In genomic region chr4:9916937-9917336, GRCh38 we compare ENCODE assay signal across 19 cellular contexts.
"Had no signal": no experiment of that assay in that cellular context is flagged by ENCODE, and none has a peak within 500 bp of the region (broad histone marks: within the 10 kb centered on the region; RNA-seq: fewer than 3 reads in every experiment).

No MANE protein-coding gene starts in this region.

- H3K4me3 ChIP-seq: dorsolateral prefrontal cortex, hepatocyte, left lung, lower lobe of right lung, pancreas, sigmoid colon, skin epidermis, spleen, thoracic aorta, transverse colon, upper lobe of right lung, uterus had no signal

- ATAC-seq: left lung; lower lobe of right lung; natural killer cell treated with Interleukin-12 subunit alpha and Interleukin-12 subunit beta and Interleukin-15 and Interleukin-18, amount 100 ng/mL, for 72 hours; pancreas; stimulated activated memory B cell treated with anti-CD40 and anti-IgM and Interleukin-4, amounts not matched to agents 10 μg/mL and 1 μg/mL and 100 μg/mL, for 72 hours; upper lobe of right lung had no signal

- H3K4me1 ChIP-seq: left lung, lower lobe of right lung, pancreas, sigmoid colon, spleen, transverse colon, upper lobe of right lung, uterus had no signal

- H3K9me3 ChIP-seq: left lung, lower lobe of right lung, neutrophil, pancreas, sigmoid colon, spleen, thoracic aorta, transverse colon, upper lobe of right lung, uterus had no signal

- DNase-seq: dorsolateral prefrontal cortex; effector CD4-positive, alpha-beta T cell; kidney; left lung; lower lobe of right lung; naive B cell; pancreas; sigmoid colon; spleen; stimulated activated CD4-positive, alpha-beta T cell treated with anti-CD3 and anti-CD28 coated beads, Interleukin-4, amount 100 ng/mL, for 4 hours; transverse colon; upper lobe of right lung; uterus had no signal

- H3K36me3 ChIP-seq: left lung, neutrophil, pancreas, sigmoid colon, thoracic aorta, transverse colon, upper lobe of right lung, uterus had no signal

- H3K27me3 ChIP-seq: dorsolateral prefrontal cortex, hepatocyte, left lung, neutrophil, pancreas, sigmoid colon, transverse colon, upper lobe of right lung, uterus had no signal

- H3K27ac ChIP-seq: dorsolateral prefrontal cortex, hepatocyte, left lung, lower lobe of right lung, neutrophil, pancreas, sigmoid colon, skin epidermis, spleen, thoracic aorta, transverse colon, upper lobe of right lung, uterus had no signal
